In the genomic region with DNA sequence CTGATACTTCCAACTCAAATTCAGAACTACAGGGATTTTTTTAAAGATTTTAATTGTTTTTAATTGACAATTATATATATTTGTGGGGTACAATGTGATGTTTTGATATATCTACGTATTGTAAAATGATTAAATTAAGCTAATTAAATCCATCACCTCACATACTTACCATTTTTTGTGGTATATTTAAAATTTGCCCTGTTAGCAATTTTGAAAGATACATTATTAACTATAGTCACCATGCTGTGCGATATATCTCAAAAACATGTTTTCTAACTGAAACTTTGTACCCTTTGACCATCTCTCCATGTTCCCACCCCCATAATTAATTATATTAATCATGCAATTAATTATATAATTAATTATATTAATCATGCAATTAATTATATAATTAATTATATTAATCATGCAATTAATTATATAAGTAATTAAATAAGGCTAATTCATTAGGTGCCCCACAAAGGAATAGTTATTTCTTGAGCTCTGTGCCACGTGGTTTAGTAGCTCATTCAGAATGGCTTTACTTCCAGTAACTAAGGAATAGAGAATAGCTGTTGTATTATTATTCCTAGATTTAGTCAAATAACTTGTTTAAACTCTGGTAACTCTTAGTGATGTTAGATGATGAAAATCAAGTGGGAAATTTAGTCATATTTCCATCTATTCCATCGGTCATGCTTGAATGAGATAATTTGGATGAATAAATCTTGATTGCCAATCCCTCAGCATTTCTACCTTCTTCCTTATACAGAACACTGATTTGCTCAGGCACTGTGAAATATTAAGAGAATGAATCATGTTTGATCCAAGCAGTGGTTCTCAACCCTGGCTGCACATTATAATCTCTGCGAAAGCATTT, we compare ENCODE assay signal across 8 cellular contexts. TPM values are rescaled to one million over a fixed set of nuclear protein-coding genes. Genes with fewer than 3 reads are reported as not detected.
DNase-seq lines count a peak whose midpoint lies in the region; ATAC-seq and TF ChIP-seq lines count a peak whose summit lies in the region.

No MANE protein-coding gene starts in this region.

- H3K4me1 ChIP-seq in RWPE2 (ENCODE audit: insufficient read depth, poor library complexity, severe bottlenecking) (peaks cover 6% of the 10 kb centered on the region), psoas muscle (peaks cover 6% of the 10 kb centered on the region)

- H3K27ac ChIP-seq in RWPE2 (ENCODE audit: poor library complexity, severe bottlenecking) = no peak overlapping the region
- no peak overlapping the region for H3K27ac ChIP-seq in psoas muscle

- no peak for TF ChIP-seq POLR2A in erythroblast (IDR thresholded peaks at IDR 0.05; ENCODE audit: low read length)

- H3K36me3 ChIP-seq in RWPE2 (ENCODE audit: low read depth) = no peaks in the 10 kb centered on the region
- no peaks in the 10 kb centered on the region for H3K36me3 ChIP-seq in psoas muscle (ENCODE audit: insufficient read depth in 1 of 2, low read depth in 1 of 2)

- WGBS in psoas muscle, 3 donors = 63 to 66% (median 64%) methylated on average over 5 of the region's 5 CpGs

- ATAC-seq in RWPE2 (ENCODE audit: low read depth) (peak; percentile 73), esophagus mucosa (peak; percentile 65), psoas muscle (peak; percentile 23 to 44 (median 34))

- TF ChIP-seq CTCF in RWPE2 (IDR thresholded peaks at IDR 0.05; ENCODE audit: poor library complexity, severe bottlenecking) (no peak), psoas muscle (IDR thresholded peaks at IDR 0.05) (no peak)

- H3K27me3 ChIP-seq in RWPE2 (ENCODE audit: insufficient read depth, poor library complexity, severe bottlenecking) (no peaks in the 10 kb centered on the region), psoas muscle (ENCODE audit: insufficient read depth in 3 of 3, low read length in 2 of 3) (no peaks in the 10 kb centered on the region)

- DNase-seq in DMS53 treated with DMSO at 0.1 percent for 48 hours (lab: John Stamatoyannopoulos, UW; ENCODE audit: unreplicated experiment) (peak; percentile 41), DMS53 (lab: John Stamatoyannopoulos, UW) (no peak), RWPE2 (ENCODE audit: low spot score) (no peak), psoas muscle (no peak), erythroblast (lab: John Stamatoyannopoulos, UW) (no peak), anterior cingulate cortex (lab: John Stamatoyannopoulos, UW) (no peak)
- no peak for DNase-seq in stimulated activated naive CD4-positive, alpha-beta T cell (lab: John Stamatoyannopoulos, UW)

- intact Hi-C loops in psoas muscle (cut with DNase I) = no loop called here

- H3K4me3 ChIP-seq in RWPE2 (ENCODE audit: severe bottlenecking) (peak overlapping the region; percentile 35), psoas muscle (peak overlapping the region; percentile 75)

- no peaks in the 10 kb centered on the region for H3K9me3 ChIP-seq in RWPE2 (ENCODE audit: severe bottlenecking)
- no peaks in the 10 kb centered on the region for H3K9me3 ChIP-seq in psoas muscle

RNA-seq across cellular contexts. Expression of gene PTP4A1, which starts 25.1 kb away (rescaled TPM):
- total RNA-seq in esophagus mucosa (97.3 TPM), psoas muscle (100 to 1,000 TPM; 153 to 202 (median 184) TPM)
- 100 to 1,000 TPM; 113 to 159 (median 151) TPM for polyA plus RNA-seq in psoas muscle

RNA-seq across cellular contexts. Expression of gene PHF3, which starts 38.2 kb away (rescaled TPM):
- total RNA-seq in esophagus mucosa (19.5 TPM), psoas muscle (10 to 100 TPM; 24.0 to 38.6 (median 36.6) TPM)
- 10 to 100 TPM in 2 of 3 donors, 1 to 10 TPM in 1; 4.9 to 19.1 (median 10.8) TPM for polyA plus RNA-seq in psoas muscle
